ENCODE assay signal across 27 cellular contexts in genomic region chr10:5668429-5668828, GRCh38. TPM values are rescaled to one million over a fixed set of nuclear protein-coding genes. Genes with fewer than 3 reads are reported as not detected.
DNase-seq lines count a peak whose midpoint lies in the region; ATAC-seq, FAIRE-seq and TF ChIP-seq lines count a peak whose summit lies in the region.
"Had no signal": no experiment of that assay in that cellular context is flagged by ENCODE, and none has a peak within 500 bp of the region (broad histone marks: within the 10 kb centered on the region; RNA-seq: fewer than 3 reads in every experiment).

No MANE protein-coding gene starts in this region.

- WGBS in HepG2 (ENCODE audit: low lambda C conversion rate): 10% methylated on average over 4 of the region's 4 CpGs
- 30 to 63% (median 37%) methylated on average over 4 of the region's 4 CpGs for WGBS in stomach, 5 donors

- H4K20me1 ChIP-seq in PC-9 (ENCODE audit: insufficient read depth) (no peaks in the 10 kb centered on the region), HepG2 (ENCODE audit: insufficient read depth, low read length) (no peaks in the 10 kb centered on the region)

- no peak overlapping the region for H3K4me3 ChIP-seq in PC-9
- H3K4me3 ChIP-seq in HepG2 (replicated peaks in 1 of 3; ENCODE audit: insufficient read depth in 1 of 3, low read depth in 2 of 3, low read length in 3 of 3): no peak overlapping the region
- H3K4me3 ChIP-seq in stomach: no peak overlapping the region
- H3K4me3 ChIP-seq: A549, K562, SJSA1 had no signal

- peaks cover 25% of the 10 kb centered on the region for H3K4me1 ChIP-seq in PC-9 (replicated peaks; ENCODE audit: insufficient read depth)
- H3K4me1 ChIP-seq in HepG2 (ENCODE audit: insufficient read depth, low read length): peaks cover 46% of the 10 kb centered on the region
- peaks cover 5 to 48% (median 39%) of the 10 kb centered on the region in 4 donors for H3K4me1 ChIP-seq in stomach

- no peak overlapping the region for H3K27ac ChIP-seq in CD4-positive, alpha-beta T cell (ENCODE audit: low read depth, low read length)
- H3K27ac ChIP-seq in PC-9 (no peak overlapping the region), HepG2 (ENCODE audit: extremely low read length, insufficient read depth, low read length) (no peak overlapping the region), stomach (no peak overlapping the region)
- H3K27ac ChIP-seq: A549, SJSA1 had no signal

- H3K27me3 Mint-ChIP-seq in CD4-positive, alpha-beta T cell: no peaks in the 10 kb centered on the region

- H2AFZ ChIP-seq in PC-9: no peak overlapping the region
- no peak overlapping the region for H2AFZ ChIP-seq in HepG2 (ENCODE audit: low read length)

- no peaks in the 10 kb centered on the region for H3K9me2 ChIP-seq in PC-9 (ENCODE audit: insufficient read depth)

- peaks cover 5% of the 10 kb centered on the region; the same call in 1 of the 2 replicates for H3F3A ChIP-seq in PC-9 (ENCODE audit: insufficient read depth, low read depth)

- CTCF ChIA-PET in CD4-positive, alpha-beta T cell (lab: Charles Lee): no interaction called here
- CTCF ChIA-PET in PC-9 (lab: Charles Lee): no interaction called here
- CTCF ChIA-PET in HepG2 (lab: Yijun Ruan, JAX; ENCODE audit: low intra/inter-chr PET ratio, low total read pairs): no interaction called here

- H3K36me3 ChIP-seq in PC-9 (ENCODE audit: low read depth): no peaks in the 10 kb centered on the region
- no peaks in the 10 kb centered on the region for H3K36me3 ChIP-seq in HepG2 (replicated peaks in 1 of 2; ENCODE audit: control insufficient read depth in 1 of 2, insufficient read depth in 2 of 2, low read length in 2 of 2)
- H3K36me3 ChIP-seq in stomach: no peaks in the 10 kb centered on the region

- H3K27me3 ChIP-seq in CD4-positive, alpha-beta T cell (ENCODE audit: control insufficient read depth, insufficient read depth, low read length): no peaks in the 10 kb centered on the region
- H3K27me3 ChIP-seq in PC-9 (ENCODE audit: insufficient read depth, low read depth) (no peaks in the 10 kb centered on the region), HepG2 (ENCODE audit: control insufficient read depth in 1 of 2, insufficient read depth in 2 of 2, low read length in 2 of 2) (peaks cover 0 to 15% of the 10 kb centered on the region in 2 experiments; a peak in 1 of 5 replicates), stomach (no peaks in the 10 kb centered on the region)

- H3K79me2 ChIP-seq in PC-9 (ENCODE audit: low read depth): peaks cover 24% of the 10 kb centered on the region
- H3K79me2 ChIP-seq in HepG2 (ENCODE audit: insufficient read depth, low read length): peaks cover 7% of the 10 kb centered on the region

- peak overlapping the region; percentile 69 for H3K4me3 Mint-ChIP-seq in CD4-positive, alpha-beta T cell

- no peak for DNase-seq in CD4-positive, alpha-beta T cell
- DNase-seq in NCI-H146 (lab: John Stamatoyannopoulos, UW) (peak; percentile 25), PC-9 (peak in 1 of 2 experiments; percentile 49), HepG2 (ENCODE audit: low spot score) (no peak), stomach (no peak), NCI-H1105 (lab: John Stamatoyannopoulos, UW) (no peak)
- no peak for DNase-seq in activated CD4-positive, alpha-beta T cell treated with anti-CD3 and anti-CD28 coated beads for 4 hours
- DNase-seq: C1 segment of cervical spinal cord; Caco-2; CD8-positive, alpha-beta T cell; DMS79 treated with DMSO at 0.1 percent for 48 hours; GF-D8; Kasumi-1; MV-4-11; NCI-H1694 treated with DMSO at 0.1 percent for 48 hours; NCI-H2081; NCI-H2227 treated with DMSO at 0.1 percent for 48 hours; NCI-H526 treated with DMSO at 0.1 percent for 48 hours; Right ventricle myocardium superior; RPMI8226 had no signal

- in situ Hi-C loops in HepG2 (cut with HindIII; ENCODE audit: extremely low pct_ligation_motif_present, low pct_unique_long_range_greater_than_20kb): no loop called here

- no TSS peak for BruUV-seq in PC-9 (replicated peaks; lab: Mats Ljungman, UMichigan)
- BruUV-seq in HepG2 (replicated peaks; lab: Mats Ljungman, UMichigan): no TSS peak

- ATAC-seq in CD4-positive, alpha-beta T cell (ENCODE audit: poor library complexity): no peak
- no peak for ATAC-seq in HepG2
- no peak for ATAC-seq in HG03025 (IDR thresholded peaks at IDR 0.05; ENCODE audit: low FRiP score, unreplicated experiment)
- ATAC-seq: A549; CD8-positive, alpha-beta T cell; K562 had no signal

- H3K4me1 Mint-ChIP-seq in CD4-positive, alpha-beta T cell (ENCODE audit: low read depth): peaks cover 26% of the 10 kb centered on the region

- 0 out of 4 replicates have a peak, but pooled peaks of 1 of the 2 experiments have one; percentile 12 for TF ChIP-seq EP300 in HepG2 (IDR thresholded peaks at IDR 0.05; ENCODE audit: low read depth in 2 of 2, low read length in 2 of 2)
- no peak for TF ChIP-seq EP300 in HepG2 (CRISPR knock-in tag; IDR thresholded peaks at IDR 0.05; ENCODE audit: borderline replicate concordance)
- TF ChIP-seq EP300 in stomach (IDR thresholded peaks at IDR 0.05): no peak

- peaks cover 4% of the 10 kb centered on the region for H3K36me3 Mint-ChIP-seq in CD4-positive, alpha-beta T cell (ENCODE audit: low read depth)

- no peak for TF ChIP-seq CTCF in CD4-positive, alpha-beta T cell (IDR thresholded peaks at IDR 0.05)
- TF ChIP-seq CTCF in PC-9 (conservative IDR thresholded peaks at IDR 0.05): no peak
- TF ChIP-seq CTCF in HepG2 (CRISPR knock-in tag; IDR thresholded peaks at IDR 0.05): no peak
- no peak for TF ChIP-seq CTCF in stomach (IDR thresholded peaks at IDR 0.05)

- no peak for FAIRE-seq in HepG2 (lab: Jason Lieb, UNC)
- FAIRE-seq: A549, GM12891, GM19239, H54, K562 had no signal

- H3K9me3 Mint-ChIP-seq in CD4-positive, alpha-beta T cell: peaks cover 5% of the 10 kb centered on the region
- H3K9me3 Mint-ChIP-seq: CD8-positive, alpha-beta T cell had no signal

- no peak for TF ChIP-seq RAD21 in HepG2 (CRISPR knock-in tag; IDR thresholded peaks at IDR 0.05)

- H3K4me2 ChIP-seq in PC-9: peak overlapping the region; percentile 22; the same call in 1 of the 2 replicates
- no peak overlapping the region for H3K4me2 ChIP-seq in HepG2 (ENCODE audit: low read depth, low read length)
- H3K4me2 ChIP-seq: A549 had no signal

- intact Hi-C loops in CD4-positive, alpha-beta T cell (cut with DNase I, micrococcal nuclease): no loop called here
- intact Hi-C loops in PC-9 (cut with micrococcal nuclease; ENCODE audit: unreplicated experiment) (no loop called here), HepG2 (cut with micrococcal nuclease; ENCODE audit: unreplicated experiment) (loop anchor here (5.0 kb wide), 1 partner anchor 36 kb away; no protein-coding TSS in a partner anchor), stomach (cut with DNase I; ENCODE audit: low total_unique reads) (no loop called here)

- H3K9me3 ChIP-seq in CD4-positive, alpha-beta T cell (ENCODE audit: control insufficient read depth, low read length): no peaks in the 10 kb centered on the region
- H3K9me3 ChIP-seq in PC-9 (ENCODE audit: insufficient read depth, low read depth): no peaks in the 10 kb centered on the region
- no peaks in the 10 kb centered on the region for H3K9me3 ChIP-seq in HepG2 (ENCODE audit: low read length)
- H3K9me3 ChIP-seq in stomach: no peaks in the 10 kb centered on the region

- H3K9ac ChIP-seq in HepG2 (ENCODE audit: insufficient read depth, low read depth, low read length): no peak overlapping the region

- POLR2A ChIA-PET in CD4-positive, alpha-beta T cell (lab: Charles Lee): no interaction called here
- POLR2A ChIA-PET in PC-9 (lab: Charles Lee; ENCODE audit: unreplicated experiment): no interaction called here
- POLR2A ChIA-PET in HepG2 (lab: Yijun Ruan, JAX): no interaction called here

- no peak overlapping the region for H3K27ac Mint-ChIP-seq in CD4-positive, alpha-beta T cell
- H3K27ac Mint-ChIP-seq: CD8-positive, alpha-beta T cell had no signal

- TF ChIP-seq POLR2A in HepG2 (IDR thresholded peaks at IDR 0.05; ENCODE audit: insufficient read depth in 1 of 2, low read depth in 2 of 2, low read length in 2 of 2) (no peak), stomach (IDR thresholded peaks at IDR 0.05) (no peak)

RNA-seq across cellular contexts. Expression of gene ASB13, which starts 2.0 kb away (rescaled TPM):
- total RNA-seq in CD4-positive, alpha-beta T cell: 1 to 10 TPM; 1.9 to 2.9 TPM
- total RNA-seq in PC-9 (2021): 16.9 and 22.2 TPM in 2 replicates
- total RNA-seq in HepG2 (2016; rRNA removed; fragmentation: Illumina TruSeq; extraction: Trizol): 15.4 and 17.5 TPM in 2 replicates
- total RNA-seq in HepG2 (2016; cell fraction: cytosol; rRNA removed; fragmentation: Illumina TruSeq; extraction: Trizol; ENCODE audit: low read depth): 3.3 and 4.7 TPM in 2 replicates
- total RNA-seq in HepG2 (2016; cell fraction: insoluble cytoplasmic fraction; rRNA removed; fragmentation: Illumina TruSeq; extraction: Trizol): 15.6 and 18.5 TPM in 2 replicates
- total RNA-seq in HepG2 (2016; cell fraction: membrane; rRNA removed; fragmentation: Illumina TruSeq; extraction: Trizol): 14.1 and 16.1 TPM in 2 replicates
- 7.1 and 7.5 TPM in 2 replicates for total RNA-seq in HepG2 (2016; cell fraction: nucleus; rRNA removed; fragmentation: Illumina TruSeq; extraction: Trizol)
- 9.3 and 12.7 TPM in 2 replicates for polyA plus RNA-seq in HepG2 (2011; rRNA removed)
- polyA plus RNA-seq in HepG2 (2011; cell fraction: cytosol; rRNA removed): 12.4 and 12.5 TPM in 2 replicates
- polyA plus RNA-seq in HepG2 (2011; cell fraction: nucleus; rRNA removed): 7.4 and 9.5 TPM in 2 replicates
- 12.8 and 15.5 TPM in 2 replicates for polyA plus RNA-seq in HepG2 (2012)
- polyA plus RNA-seq in HepG2 (2016; cell fraction: cytosol; fragmentation: Illumina TruSeq; extraction: Trizol; ENCODE audit: low read depth): 4.6 and 4.7 TPM in 2 replicates
- 12.6 and 16.4 TPM in 2 replicates for polyA plus RNA-seq in HepG2 (2016; cell fraction: insoluble cytoplasmic fraction; fragmentation: Illumina TruSeq; extraction: Trizol; ENCODE audit: low read depth)
- polyA plus RNA-seq in HepG2 (2016; cell fraction: membrane; fragmentation: Illumina TruSeq; extraction: Trizol; ENCODE audit: low read depth): 10.4 and 12.4 TPM in 2 replicates
- polyA plus RNA-seq in HepG2 (2016; cell fraction: nucleus; fragmentation: Illumina TruSeq; extraction: Trizol; ENCODE audit: insufficient read depth, low read depth): 12.4 and 14.5 TPM in 2 replicates
- polyA minus RNA-seq in HepG2 (2011; rRNA and poly(A)+ RNA removed; ENCODE audit: low replicate concordance): 31.7 and 36.4 TPM in 2 replicates
- 10.6 and 14.5 TPM in 2 replicates for polyA minus RNA-seq in HepG2 (2011; cell fraction: cytosol; rRNA and poly(A)+ RNA removed)
- polyA minus RNA-seq in HepG2 (2011; cell fraction: nucleus; rRNA and poly(A)+ RNA removed): 5.5 and 7.7 TPM in 2 replicates
- total RNA-seq in stomach: 10 to 100 TPM in 4 of 5 donors, under 1 TPM in 1; 0.89 to 15.6 (median 14.1) TPM
- 10 to 100 TPM; 21.2 to 27.5 (median 25.1) TPM for polyA plus RNA-seq in stomach

RNA-seq across cellular contexts. Expression of gene TASOR2, which starts 16.2 kb away (rescaled TPM):
- 10 to 100 TPM; 50.0 to 51.0 TPM for total RNA-seq in CD4-positive, alpha-beta T cell
- total RNA-seq in PC-9 (2021): 41.8 and 60.7 TPM in 2 replicates
- 55.3 and 58.9 TPM in 2 replicates for total RNA-seq in HepG2 (2016; rRNA removed; fragmentation: Illumina TruSeq; extraction: Trizol)
- total RNA-seq in HepG2 (2016; cell fraction: cytosol; rRNA removed; fragmentation: Illumina TruSeq; extraction: Trizol; ENCODE audit: low read depth): 67.3 and 69.4 TPM in 2 replicates
- 51.2 and 60.5 TPM in 2 replicates for total RNA-seq in HepG2 (2016; cell fraction: insoluble cytoplasmic fraction; rRNA removed; fragmentation: Illumina TruSeq; extraction: Trizol)
- total RNA-seq in HepG2 (2016; cell fraction: membrane; rRNA removed; fragmentation: Illumina TruSeq; extraction: Trizol): 44.6 and 47.7 TPM in 2 replicates
- total RNA-seq in HepG2 (2016; cell fraction: nucleus; rRNA removed; fragmentation: Illumina TruSeq; extraction: Trizol): 95.9 and 108 TPM in 2 replicates
- polyA plus RNA-seq in HepG2 (2011; rRNA removed): 22.8 and 24.2 TPM in 2 replicates
- 8.9 and 13.1 TPM in 2 replicates for polyA plus RNA-seq in HepG2 (2011; cell fraction: cytosol; rRNA removed)
- 30.2 and 31.2 TPM in 2 replicates for polyA plus RNA-seq in HepG2 (2011; cell fraction: nucleus; rRNA removed)
- 23.3 and 26.9 TPM in 2 replicates for polyA plus RNA-seq in HepG2 (2012)
- polyA plus RNA-seq in HepG2 (2016; cell fraction: cytosol; fragmentation: Illumina TruSeq; extraction: Trizol; ENCODE audit: low read depth): 0.58 and 1.1 TPM in 2 replicates
- polyA plus RNA-seq in HepG2 (2016; cell fraction: insoluble cytoplasmic fraction; fragmentation: Illumina TruSeq; extraction: Trizol; ENCODE audit: low read depth): 26.8 and 27.2 TPM in 2 replicates
- 2.9 and 4.0 TPM in 2 replicates for polyA plus RNA-seq in HepG2 (2016; cell fraction: membrane; fragmentation: Illumina TruSeq; extraction: Trizol; ENCODE audit: low read depth)
- 68.3 and 79.1 TPM in 2 replicates for polyA plus RNA-seq in HepG2 (2016; cell fraction: nucleus; fragmentation: Illumina TruSeq; extraction: Trizol; ENCODE audit: insufficient read depth, low read depth)
- 27.6 and 45.1 TPM in 2 replicates for polyA minus RNA-seq in HepG2 (2011; rRNA and poly(A)+ RNA removed; ENCODE audit: low replicate concordance)
- polyA minus RNA-seq in HepG2 (2011; cell fraction: cytosol; rRNA and poly(A)+ RNA removed): 30.7 and 32.8 TPM in 2 replicates
- 132 and 137 TPM in 2 replicates for polyA minus RNA-seq in HepG2 (2011; cell fraction: nucleus; rRNA and poly(A)+ RNA removed)
- total RNA-seq in stomach: 100 to 1,000 TPM in 2 of 5 donors, 10 to 100 TPM in 3; 14.5 to 362 (median 88.4) TPM
- polyA plus RNA-seq in stomach: 1 to 10 TPM; 6.0 to 8.2 (median 6.0) TPM
